Comparison of ENCODE assay signal across 9 cellular contexts in genomic region chr7:77935652-77936348, GRCh38.
DNase-seq lines count a peak whose midpoint lies in the region; ATAC-seq, FAIRE-seq and TF ChIP-seq lines count a peak whose summit lies in the region.
"Had no signal": no experiment of that assay in that cellular context is flagged by ENCODE, and none has a peak within 500 bp of the region (broad histone marks: within the 10 kb centered on the region; RNA-seq: fewer than 3 reads in every experiment).

No MANE protein-coding gene starts in this region.

- 0 out of 2 replicates have a peak overlapping the region, but pooled peaks have one; percentile 5 for H3K9ac ChIP-seq in OCI-LY3 (ENCODE audit: low read length)

- no peak for FAIRE-seq in A549 (lab: Jason Lieb, UNC)

- peak; percentile 53 to 67 for TF ChIP-seq RAD21 in A549 (conservative IDR thresholded peaks at IDR 0.05 in 1 of 2, IDR thresholded peaks at IDR 0.05 in 1 of 2)

- no peak for TF ChIP-seq POLR2A in A549 (IDR thresholded peaks at IDR 0.05; ENCODE audit: low read length)

- H3K4me3 ChIP-seq in A549 (no peak overlapping the region), OCI-LY3 (ENCODE audit: low read length) (no peak overlapping the region), epithelial cell of proximal tubule (ENCODE audit: low read depth, low read length) (no peak overlapping the region), BE2C (ENCODE audit: low read depth, low read length) (no peak overlapping the region)

- TF ChIP-seq EP300 in A549 (IDR thresholded peaks at IDR 0.05) = no peak

- H2AFZ ChIP-seq in OCI-LY3 (ENCODE audit: low read depth, low read length) = no peak overlapping the region

- POLR2A ChIA-PET in A549 (lab: Yijun Ruan, JAX) = no interaction called here

- TF ChIP-seq CTCF in A549 (IDR thresholded peaks at IDR 0.05) = peak; percentile 33; the same call in 2 of the 3 replicates
- TF ChIP-seq CTCF in OCI-LY3 (IDR thresholded peaks at IDR 0.05; ENCODE audit: low read depth, low read length) = peak; percentile 44
- peak; percentile 1 for TF ChIP-seq CTCF in epithelial cell of proximal tubule (conservative IDR thresholded peaks at IDR 0.05; ENCODE audit: low read depth, low read length)
- no peak for TF ChIP-seq CTCF in BE2C (IDR thresholded peaks at IDR 0.05; ENCODE audit: low read depth, low read length)

- H3K9me3 ChIP-seq in A549 (no peaks in the 10 kb centered on the region), OCI-LY3 (ENCODE audit: insufficient read depth, low read length) (no peaks in the 10 kb centered on the region), BE2C (no peaks in the 10 kb centered on the region)

- H3K4me1 ChIP-seq in A549 = no peaks in the 10 kb centered on the region
- H3K4me1 ChIP-seq in OCI-LY3 (ENCODE audit: low read length) = peaks cover 14% of the 10 kb centered on the region
- no peaks in the 10 kb centered on the region for H3K4me1 ChIP-seq in BE2C

- H3K27me3 ChIP-seq in OCI-LY3 (ENCODE audit: low read depth, low read length) = no peaks in the 10 kb centered on the region
- no peaks in the 10 kb centered on the region for H3K27me3 ChIP-seq in BE2C

- CTCF ChIA-PET in A549 (lab: Yijun Ruan, JAX) = interaction anchor here (0.7 to 1.7 kb wide), 6 partner anchors 9 to 1050 kb away, joined by 3 to 5 read pairs (median 4); no protein-coding TSS in a partner anchor

- H3K36me3 ChIP-seq in OCI-LY3 (replicated peaks; ENCODE audit: low read depth, low read length) (no peaks in the 10 kb centered on the region), BE2C (no peaks in the 10 kb centered on the region)

- H3K79me2 ChIP-seq in OCI-LY3 (ENCODE audit: low read length) = no peaks in the 10 kb centered on the region

- DNase-seq in A549 (ENCODE audit: low read depth in 1 of 2, low spot score in 1 of 2) (peak in 1 of 2 experiments; percentile 6), EH (ENCODE audit: low read depth) (peak; percentile 6), epithelial cell of proximal tubule (ENCODE audit: low read depth) (no peak), ecto neural progenitor cell (ENCODE audit: low spot score) (no peak), NCI-H774 (lab: John Stamatoyannopoulos, UW) (no peak), BE2C (no peak)
- DNase-seq: activated T-cell treated with anti-CD3 and anti-CD28 coated beads, Interleukin-2, amount 50 U/mL, for 4 hours had no signal

- H4K20me1 ChIP-seq in OCI-LY3 (ENCODE audit: insufficient read depth, low read length) = no peaks in the 10 kb centered on the region

- ATAC-seq in A549 (no peak), GM19351 (IDR thresholded peaks at IDR 0.05; ENCODE audit: unreplicated experiment) (no peak)
- ATAC-seq: activated T-cell treated with anti-CD3 and anti-CD28 coated beads, Interleukin-2, amount 50 U/mL, for 4 hours had no signal

- H3K27ac ChIP-seq in A549 = no peak overlapping the region
- H3K27ac ChIP-seq in OCI-LY3 (ENCODE audit: low read length) = peak overlapping the region; percentile 30; the same call in 1 of the 2 replicates

- H3K4me2 ChIP-seq in A549 (no peak overlapping the region), OCI-LY3 (ENCODE audit: low read length) (peak overlapping the region; percentile 42)

- 82% methylated on average over 1 of the region's 1 CpG for WGBS in A549 (ENCODE audit: missing lambda C conversion rate)

TF ChIP-seq in A549, 52 proteins besides CTCF, POLR2A, EP300 and RAD21:
- TF ChIP-seq CBX8 (IDR thresholded peaks at IDR 0.05) = no peak
- peak; percentile 35; the same call in 1 of the 3 replicates for TF ChIP-seq SMC3 (IDR thresholded peaks at IDR 0.05)
